29 cellular contexts compared by ENCODE assay signal in genomic region chrX:12010436-12010835, GRCh38.
"Had no signal": no experiment of that assay in that cellular context is flagged by ENCODE, and none has a peak within 500 bp of the region (broad histone marks: within the 10 kb centered on the region; RNA-seq: fewer than 3 reads in every experiment).

No MANE protein-coding gene starts in this region.

- H3K27ac ChIP-seq: ascending aorta, brain microvascular endothelial cell, coronary artery, dorsolateral prefrontal cortex, esophagus muscularis mucosa, foreskin keratinocyte, gastrocnemius medialis, heart left ventricle, WERI-Rb-1 had no signal

- H3K27me3 ChIP-seq: ascending aorta, brain microvascular endothelial cell, esophagus muscularis mucosa, foreskin keratinocyte, gastrocnemius medialis, heart left ventricle had no signal

- H3K4me3 ChIP-seq: ascending aorta, coronary artery, dorsolateral prefrontal cortex, esophagus muscularis mucosa, gastrocnemius medialis, heart left ventricle had no signal

- H3K4me1 ChIP-seq: ascending aorta, esophagus muscularis mucosa, gastrocnemius medialis, heart left ventricle had no signal

- ATAC-seq: activated CD4-positive, CD25-positive, alpha-beta regulatory T cell treated with anti-CD3 and anti-CD28 coated beads, Interleukin-2, amount 50 U/mL, for 24 hours; activated naive CD4-positive, alpha-beta T cell treated with anti-CD3 and anti-CD28 coated beads, Interleukin-2, amount 50 U/mL, for 72 hours; activated T-cell treated with anti-CD3 and anti-CD28 coated beads, Interleukin-2, amount 50 U/mL, for 72 hours; gastrocnemius medialis; heart left ventricle; T-helper 17 cell had no signal

- FAIRE-seq: bronchial epithelial cell had no signal

- H3K36me3 ChIP-seq: ascending aorta, brain microvascular endothelial cell, esophagus muscularis mucosa, gastrocnemius medialis, heart left ventricle, WERI-Rb-1 had no signal

- H3K9me3 ChIP-seq: ascending aorta, esophagus muscularis mucosa, gastrocnemius medialis, heart left ventricle had no signal

- DNase-seq: activated B cell treated with CpG ODN at 0.5 μM for 24 hours; activated CD4-positive, alpha-beta memory T cell treated with anti-CD3 and anti-CD28 coated beads for 36 hours; activated CD4-positive, alpha-beta T cell treated with anti-CD3 and anti-CD28 coated beads, Interleukin-2, amount 10 ng/mL, durations not matched to agents 24 days and 14 days; activated CD8-positive, alpha-beta memory T cell treated with anti-CD3 and anti-CD28 coated beads, Interleukin-2, amount 50 U/mL, for 48 hours; activated gamma-delta T cell; activated naive CD4-positive, alpha-beta T cell; activated naive CD4-positive, alpha-beta T cell treated with anti-CD3 and anti-CD28 coated beads, Interleukin-2, amount 10 ng/mL, durations not matched to agents 7 days and 5 days; activated naive CD8-positive, alpha-beta T cell treated with anti-CD3 and anti-CD28 coated beads, Interleukin-2, amount 10 ng/mL, durations not matched to agents 7 days and 5 days; activated T-cell treated with anti-CD3 and anti-CD28 coated beads for 4 hours; activated T-cell treated with anti-CD3 and anti-CD28 coated beads, Interleukin-2, amount 50 U/mL, for 24 hours; activated T-cell treated with anti-CD3 and anti-CD28 coated beads, Interleukin-2, amount 50 U/mL, for 72 hours; effector memory CD4-positive, alpha-beta T cell; endodermal cell; erythroblast; gastrocnemius medialis; glutamatergic neuron; heart left ventricle; T-helper 17 cell; T1000; WERI-Rb-1 had no signal
